In genomic region chr15:36807134-36807764, GRCh38 we compare ENCODE assay signal across 20 cellular contexts.
DNase-seq lines count a peak whose midpoint lies in the region; ATAC-seq, FAIRE-seq and TF ChIP-seq lines count a peak whose summit lies in the region.
"Had no signal": no experiment of that assay in that cellular context is flagged by ENCODE, and none has a peak within 500 bp of the region (broad histone marks: within the 10 kb centered on the region; RNA-seq: fewer than 3 reads in every experiment).

No MANE protein-coding gene starts in this region.

- no peaks in the 10 kb centered on the region for H3K9me3 Mint-ChIP-seq in nephron
- H3K9me3 Mint-ChIP-seq: CD4-positive, CD25-positive, alpha-beta regulatory T cell; H9; IgD-negative memory B cell had no signal

- CTCF ChIA-PET in HepG2 (lab: Yijun Ruan, JAX; ENCODE audit: low intra/inter-chr PET ratio, low total read pairs): no interaction called here

- BruUV-seq in HepG2 (replicated peaks; lab: Mats Ljungman, UMichigan): no TSS peak

- H2AFZ ChIP-seq in HepG2 (ENCODE audit: low read length): no peak overlapping the region

- in situ Hi-C loops in HepG2 (cut with HindIII; ENCODE audit: extremely low pct_ligation_motif_present, low pct_unique_long_range_greater_than_20kb): no loop called here

- H3K4me1 Mint-ChIP-seq in nephron: peaks cover 58% of the 10 kb centered on the region
- H3K4me1 Mint-ChIP-seq: CD4-positive, CD25-positive, alpha-beta regulatory T cell; IgD-negative memory B cell had no signal

- H3K36me3 Mint-ChIP-seq in nephron (ENCODE audit: low read depth): no peaks in the 10 kb centered on the region

- no peak for TF ChIP-seq CTCF in liver (IDR thresholded peaks at IDR 0.05; ENCODE audit: low read depth, low read length, missing input control)
- no peak for TF ChIP-seq CTCF in HepG2 (CRISPR knock-in tag; IDR thresholded peaks at IDR 0.05)
- TF ChIP-seq CTCF in esophagus muscularis mucosa (IDR thresholded peaks at IDR 0.05): no peak
- no peak for TF ChIP-seq CTCF in nephron (IDR thresholded peaks at IDR 0.05; ENCODE audit: unreplicated experiment in 3 of 3)

- H3K27me3 Mint-ChIP-seq in nephron (ENCODE audit: low read depth): no peaks in the 10 kb centered on the region
- H3K27me3 Mint-ChIP-seq: CD4-positive, CD25-positive, alpha-beta regulatory T cell; IgD-negative memory B cell had no signal

- H3K4me1 ChIP-seq in liver (ENCODE audit: control insufficient read depth in 4 of 4, insufficient read depth in 4 of 4, low read length in 3 of 4) (peaks cover 12 to 77% (median 57%) of the 10 kb centered on the region in 4 donors), HepG2 (ENCODE audit: insufficient read depth, low read length) (no peaks in the 10 kb centered on the region), esophagus muscularis mucosa (peaks cover 6 to 57% (median 56%) of the 10 kb centered on the region in 4 donors)

- no peaks in the 10 kb centered on the region for H3K27me3 ChIP-seq in liver (ENCODE audit: control insufficient read depth in 4 of 4, insufficient read depth in 4 of 4, low read length in 3 of 4)
- H3K27me3 ChIP-seq in HepG2 (ENCODE audit: control insufficient read depth in 1 of 2, insufficient read depth in 2 of 2, low read length in 2 of 2): no peaks in the 10 kb centered on the region
- no peaks in the 10 kb centered on the region for H3K27me3 ChIP-seq in esophagus muscularis mucosa
- H3K27me3 ChIP-seq: BE2C had no signal

- POLR2A ChIA-PET in HepG2 (lab: Yijun Ruan, JAX): no interaction called here

- no peak for TF ChIP-seq POLR2A in HepG2 (IDR thresholded peaks at IDR 0.05; ENCODE audit: insufficient read depth in 1 of 2, low read depth in 2 of 2, low read length in 2 of 2)
- no peak for TF ChIP-seq POLR2A in esophagus muscularis mucosa (IDR thresholded peaks at IDR 0.05; ENCODE audit: low read depth)

- no peak for TF ChIP-seq RAD21 in liver (IDR thresholded peaks at IDR 0.05)
- no peak for TF ChIP-seq RAD21 in HepG2 (CRISPR knock-in tag; IDR thresholded peaks at IDR 0.05)

- TF ChIP-seq EP300 in HepG2 (IDR thresholded peaks at IDR 0.05; ENCODE audit: low read depth in 2 of 2, low read length in 2 of 2) (no peak), HepG2 (CRISPR knock-in tag; IDR thresholded peaks at IDR 0.05; ENCODE audit: borderline replicate concordance) (no peak), esophagus muscularis mucosa (IDR thresholded peaks at IDR 0.05) (no peak)

- FAIRE-seq in HepG2 (lab: Jason Lieb, UNC): no peak
- FAIRE-seq: A204.1, G401.6 had no signal

- no peak overlapping the region for H3K4me3 ChIP-seq in liver (ENCODE audit: low read depth in 1 of 3, low read length in 3 of 3)
- no peak overlapping the region for H3K4me3 ChIP-seq in HepG2 (replicated peaks in 1 of 3; ENCODE audit: insufficient read depth in 1 of 3, low read depth in 2 of 3, low read length in 3 of 3)
- no peak overlapping the region for H3K4me3 ChIP-seq in esophagus muscularis mucosa

- intact Hi-C loops in HepG2 (cut with micrococcal nuclease; ENCODE audit: unreplicated experiment): no loop called here
- intact Hi-C loops in esophagus muscularis mucosa (cut with DNase I): no loop called here

- H3K27ac ChIP-seq in liver (ENCODE audit: low read depth in 1 of 2, low read length in 2 of 2): peak overlapping the region; percentile 69 to 82
- H3K27ac ChIP-seq in HepG2 (ENCODE audit: extremely low read length, insufficient read depth, low read length): no peak overlapping the region
- peak overlapping the region; percentile 61 to 78 (median 68) for H3K27ac ChIP-seq in esophagus muscularis mucosa (replicated peaks in 1 of 4)

- H3K36me3 ChIP-seq in liver (ENCODE audit: control insufficient read depth in 4 of 4, insufficient read depth in 3 of 4, low read depth in 1 of 4, low read length in 3 of 4) (no peaks in the 10 kb centered on the region), HepG2 (replicated peaks in 1 of 2; ENCODE audit: control insufficient read depth in 1 of 2, insufficient read depth in 2 of 2, low read length in 2 of 2) (peaks cover 2 to 3% of the 10 kb centered on the region in 2 experiments; a peak in 2 of 5 replicates), esophagus muscularis mucosa (peaks cover 0 to 5% (median 0%) of the 10 kb centered on the region in 4 donors)
- H3K36me3 ChIP-seq: BE2C had no signal

- DNase-seq in HepG2 (ENCODE audit: low spot score) (no peak), esophagus muscularis mucosa (ENCODE audit: extremely low spot score) (no peak), NCI-H128 (lab: John Stamatoyannopoulos, UW; ENCODE audit: unreplicated experiment) (no peak), NCI-H82 (lab: John Stamatoyannopoulos, UW) (no peak), GM19238 (ENCODE audit: insufficient read length, low spot score) (no peak)
- DNase-seq: BE2C; CD4-positive, CD25-positive, alpha-beta regulatory T cell; COR-L47; DMS 273 treated with DMSO at 0.1 percent for 48 hours; H9; Karpas-422; NCI-H1436 treated with DMSO at 0.1 percent for 48 hours; NCI-H2029; NCI-H748 treated with DMSO at 0.1 percent for 48 hours; SHP77 treated with DMSO at 0.1 percent for 48 hours had no signal

- 78% methylated on average over 8 of the region's 8 CpGs for WGBS in liver
- 93% methylated on average over 8 of the region's 8 CpGs for WGBS in HepG2 (ENCODE audit: low lambda C conversion rate)
- 58% methylated on average over 8 of the region's 8 CpGs for whole genome bisulfite sequencing in esophagus muscularis mucosa

- H3K9ac ChIP-seq in liver (ENCODE audit: low read depth in 1 of 2, low read length in 2 of 2) (no peak overlapping the region), HepG2 (ENCODE audit: insufficient read depth, low read depth, low read length) (no peak overlapping the region)

- H3K79me2 ChIP-seq in HepG2 (ENCODE audit: insufficient read depth, low read length): no peaks in the 10 kb centered on the region

- H4K20me1 ChIP-seq in HepG2 (ENCODE audit: insufficient read depth, low read length): no peaks in the 10 kb centered on the region

- H3K4me3 Mint-ChIP-seq in nephron: peak overlapping the region in 1 of 3 experiments; percentile 36
- H3K4me3 Mint-ChIP-seq: CD4-positive, CD25-positive, alpha-beta regulatory T cell; H9; IgD-negative memory B cell had no signal

- no peak for ATAC-seq in HepG2

- no peak overlapping the region for H3K4me2 ChIP-seq in HepG2 (ENCODE audit: low read depth, low read length)

- H3K9me3 ChIP-seq in liver (ENCODE audit: control insufficient read depth in 4 of 4, low read length in 3 of 4) (no peaks in the 10 kb centered on the region), HepG2 (ENCODE audit: low read length) (no peaks in the 10 kb centered on the region), esophagus muscularis mucosa (no peaks in the 10 kb centered on the region)
- H3K9me3 ChIP-seq: BE2C had no signal

- peak overlapping the region; percentile 85 to 93 (median 92) for H3K27ac Mint-ChIP-seq in nephron
- H3K27ac Mint-ChIP-seq: CD4-positive, CD25-positive, alpha-beta regulatory T cell; IgD-negative memory B cell had no signal

TF ChIP-seq in liver, 16 proteins besides CTCF, POLR2A, EP300 and RAD21 (continues in another document):
- TF ChIP-seq REST (IDR thresholded peaks at IDR 0.05): no peak

TF ChIP-seq in HepG2, 621 proteins besides CTCF, POLR2A, EP300 and RAD21 (continues in another document):
- TF ChIP-seq MIER2 (CRISPR knock-in tag; IDR thresholded peaks at IDR 0.05): no peak
- no peak for TF ChIP-seq JDP2 (CRISPR knock-in tag; IDR thresholded peaks at IDR 0.05; ENCODE audit: borderline replicate concordance)
- TF ChIP-seq PRDM15 (CRISPR knock-in tag; IDR thresholded peaks at IDR 0.05): no peak
